In the genomic region with DNA sequence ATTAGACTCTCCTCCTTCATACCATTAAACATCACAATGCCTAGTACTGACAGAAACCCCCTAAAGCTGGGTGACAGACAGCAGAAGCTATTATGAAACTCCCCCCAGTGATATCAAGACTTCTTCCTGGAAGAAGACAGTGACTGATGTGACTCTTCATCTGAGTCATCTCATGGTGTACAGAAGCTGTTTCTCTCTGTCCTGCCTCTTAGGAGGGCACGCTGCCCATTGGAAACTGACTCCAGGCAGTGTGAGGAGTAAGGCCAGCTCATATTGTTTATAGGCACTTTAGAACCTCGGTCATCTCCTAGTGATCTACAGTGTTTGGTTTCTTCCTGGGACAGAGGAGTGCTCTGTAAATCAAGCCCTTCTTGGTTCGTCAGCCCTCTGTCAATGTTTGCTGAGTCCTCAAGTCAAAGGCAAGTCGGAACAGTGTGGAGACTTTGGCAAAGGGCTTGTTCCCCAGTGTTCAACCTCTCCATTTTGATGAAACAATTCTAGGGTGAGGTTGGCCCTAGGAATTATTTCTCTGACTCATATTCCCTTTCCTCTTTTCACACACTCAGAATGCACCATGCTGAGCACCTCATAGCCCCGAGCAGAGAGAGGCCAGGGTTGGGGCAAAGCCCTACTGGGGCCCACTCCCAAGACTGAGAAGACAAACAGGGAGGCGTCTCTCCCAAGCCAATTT, we compare ENCODE assay signal across 1 cellular context.
TF ChIP-seq lines count a peak whose summit lies in the region.

No MANE protein-coding gene starts in this region.

TF ChIP-seq in IMR-90, 13 proteins besides CTCF, POLR2A, EP300 and RAD21 (continued from another document):
- TF ChIP-seq, protein P1, sequence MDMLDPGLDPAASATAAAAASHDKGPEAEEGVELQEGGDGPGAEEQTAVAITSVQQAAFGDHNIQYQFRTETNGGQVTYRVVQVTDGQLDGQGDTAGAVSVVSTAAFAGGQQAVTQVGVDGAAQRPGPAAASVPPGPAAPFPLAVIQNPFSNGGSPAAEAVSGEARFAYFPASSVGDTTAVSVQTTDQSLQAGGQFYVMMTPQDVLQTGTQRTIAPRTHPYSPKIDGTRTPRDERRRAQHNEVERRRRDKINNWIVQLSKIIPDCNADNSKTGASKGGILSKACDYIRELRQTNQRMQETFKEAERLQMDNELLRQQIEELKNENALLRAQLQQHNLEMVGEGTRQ (IDR thresholded peaks at IDR 0.05; ENCODE audit: low read depth, low read length), result no peak
- no peak for TF ChIP-seq MXI1 (IDR thresholded peaks at IDR 0.05; ENCODE audit: borderline replicate concordance, low read depth, low read length)
